10 cellular contexts compared by ENCODE assay signal in the genomic region with DNA sequence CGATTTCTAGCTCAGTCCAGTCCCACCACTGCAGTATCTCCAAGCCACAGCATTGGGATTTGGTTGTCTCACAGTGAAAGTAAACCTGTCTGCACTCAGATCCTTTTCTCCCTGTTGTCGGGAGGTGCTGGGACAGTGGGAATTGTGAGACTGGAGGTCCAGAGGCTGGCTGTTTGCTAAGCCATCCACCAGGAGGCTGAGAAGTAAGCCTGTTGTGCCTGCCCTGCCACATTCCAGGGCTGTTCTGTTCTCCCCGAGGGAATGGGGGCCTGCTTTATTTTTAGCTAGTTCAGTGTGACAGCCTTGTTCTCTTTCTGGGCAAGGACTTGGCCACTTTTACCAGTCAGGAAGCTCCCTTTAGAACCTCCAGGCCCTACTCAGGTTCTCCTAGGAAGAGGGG. TPM values are rescaled to one million over a fixed set of nuclear protein-coding genes. Genes with fewer than 3 reads are reported as not detected.
DNase-seq lines count a peak whose midpoint lies in the region; ATAC-seq and TF ChIP-seq lines count a peak whose summit lies in the region.
"Had no signal": no experiment of that assay in that cellular context is flagged by ENCODE, and none has a peak within 500 bp of the region (broad histone marks: within the 10 kb centered on the region; RNA-seq: fewer than 3 reads in every experiment).

No MANE protein-coding gene starts in this region.

- H3K4me1 ChIP-seq in heart left ventricle, result peaks cover 48 to 99% (median 95%) of the 10 kb centered on the region in 12 donors
- peaks cover 43% of the 10 kb centered on the region for H3K4me1 ChIP-seq in prostate gland (replicated peaks)

- no peaks in the 10 kb centered on the region for H3K27me3 Mint-ChIP-seq in natural killer cell (ENCODE audit: low read depth in 2 of 2)

- H3K4me3 ChIP-seq in heart left ventricle, result peak overlapping the region in 1 of 12 donors; percentile 5
- H3K4me3 ChIP-seq in prostate gland, result no peak overlapping the region

- no peaks in the 10 kb centered on the region for H3K9me3 Mint-ChIP-seq in natural killer cell

- intact Hi-C loops in heart left ventricle (cut with DNase I), result no loop called here
- intact Hi-C loops in prostate gland (cut with DNase I), result loop anchor here (5.0 to 10.0 kb wide), 2 partner anchors 44 to 172 kb away; no protein-coding TSS in a partner anchor
- intact Hi-C loops in natural killer cell (cut with micrococcal nuclease), result no loop called here

- H3K9me3 ChIP-seq in heart left ventricle (no peaks in the 10 kb centered on the region), prostate gland (no peaks in the 10 kb centered on the region)

- H3K27ac ChIP-seq in angular gyrus (ENCODE audit: low read depth, low read length) (peak overlapping the region; percentile 32), heart left ventricle (peak overlapping the region; percentile 64 to 90 (median 86)), prostate gland (peak overlapping the region; percentile 79 to 80)

- ATAC-seq in heart left ventricle (peak; percentile 63 to 78 (median 74)), HG02642 (IDR thresholded peaks at IDR 0.05; ENCODE audit: poor library complexity, unreplicated experiment) (no peak), natural killer cell (no peak)

- TF ChIP-seq CTCF in heart left ventricle (IDR thresholded peaks at IDR 0.05) (peak in 7 of 12 donors; percentile 10 to 58 (median 36)), prostate gland (IDR thresholded peaks at IDR 0.05) (peak in 3 of 4 experiments; percentile 34 to 81 (median 73)), natural killer cell (IDR thresholded peaks at IDR 0.05) (no peak)

- H3K27me3 ChIP-seq in heart left ventricle, result no peaks in the 10 kb centered on the region
- no peaks in the 10 kb centered on the region for H3K27me3 ChIP-seq in prostate gland (replicated peaks; ENCODE audit: insufficient read depth)

- 31 to 50% (median 34%) methylated on average over 2 to 3 of the region's 3 CpGs for WGBS in heart left ventricle, 4 donors
- WGBS in prostate gland, result 29% methylated on average over 3 of the region's 3 CpGs

- H3K36me3 Mint-ChIP-seq in natural killer cell, result no peaks in the 10 kb centered on the region

- no peak for TF ChIP-seq POLR2A in heart left ventricle (IDR thresholded peaks at IDR 0.05)
- TF ChIP-seq POLR2A in prostate gland (IDR thresholded peaks at IDR 0.05), result no peak

- no peak overlapping the region for H3K27ac Mint-ChIP-seq in natural killer cell

- H3K4me1 Mint-ChIP-seq in natural killer cell, result peaks cover 47 to 55% of the 10 kb centered on the region in 2 donors

- DNase-seq in COLO668 (lab: John Stamatoyannopoulos, UW; ENCODE audit: unreplicated experiment) (peak; percentile 17), heart left ventricle (peak in 3 of 5 donors; percentile 61 to 71 (median 70)), prostate gland (ENCODE audit: low spot score) (peak; percentile 90), glomerular visceral epithelial cell (ENCODE audit: extremely low spot score) (no peak), natural killer cell (no peak), NCI-H526 treated with DMSO at 0.1 percent for 48 hours (lab: John Stamatoyannopoulos, UW) (no peak)
- DNase-seq: NCI-H187 treated with DMSO at 0.1 percent for 48 hours; stimulated activated CD4-positive, alpha-beta T cell treated with anti-CD3 and anti-CD28 coated beads, Interleukin-1b, Interleukin-23, amount 100 ng/mL, for 48 hours had no signal

- no peak overlapping the region for H3K4me3 Mint-ChIP-seq in natural killer cell

- H3K36me3 ChIP-seq in heart left ventricle, result peaks cover 0 to 12% (median 0%) of the 10 kb centered on the region in 9 donors
- no peaks in the 10 kb centered on the region for H3K36me3 ChIP-seq in prostate gland

RNA-seq across cellular contexts. Expression of gene HK1, which starts 54.9 kb away (rescaled TPM):
- total RNA-seq in heart left ventricle (100 to 1,000 TPM; 194 to 310 (median 227) TPM), prostate gland (100 to 1,000 TPM in 1 of 2 donors, 10 to 100 TPM in 1; 67.8 to 134 TPM), natural killer cell (10 to 100 TPM; 58.4 to 72.6 (median 69.5) TPM)
- polyA plus RNA-seq in heart left ventricle, result 100 to 1,000 TPM in 1 of 2 donors, 10 to 100 TPM in 1; 83.0 to 284 TPM

Comparison
In these comparisons a context has a peak if more than half of its experiments do, and no peak if none do; other contexts are left out.
1. DNase-seq: peak in COLO668 (single experiment), heart left ventricle (3 of 5) and prostate gland (single experiment); none in glomerular visceral epithelial cell (single experiment), natural killer cell (single experiment) and NCI-H526 treated with DMSO at 0.1 percent for 48 hours (single experiment).
2. H3K27ac ChIP-seq: peak in every context shown above with its lines; median percentile 86 in heart left ventricle; 80 in prostate gland; 32 in angular gyrus.
3. ATAC-seq: peak in heart left ventricle (4 of 4); none in HG02642 (single experiment) and natural killer cell (0 of 3).